Comparison of ENCODE assay signal across 19 cellular contexts in genomic region chr19:19206938-19207337, GRCh38. TPM values are rescaled to one million over a fixed set of nuclear protein-coding genes. Genes with fewer than 3 reads are reported as not detected.
DNase-seq lines count a peak whose midpoint lies in the region; ATAC-seq, FAIRE-seq and TF ChIP-seq lines count a peak whose summit lies in the region.
"Had no signal": no experiment of that assay in that cellular context is flagged by ENCODE, and none has a peak within 500 bp of the region (broad histone marks: within the 10 kb centered on the region; RNA-seq: fewer than 3 reads in every experiment).

No MANE protein-coding gene starts in this region.

- POLR2A ChIA-PET in activated CD8-positive, alpha-beta T cell treated with anti-CD3 and anti-CD28 coated beads, Interleukin-2, amount 10 ng/mL, durations not matched to agents 7 days and 5 days (lab: Charles Lee), result no interaction called here
- POLR2A ChIA-PET in activated CD8-positive, alpha-beta T cell treated with anti-CD3 and anti-CD28 coated beads for 36 hours (lab: Charles Lee), result interaction anchor here (1.7 kb wide), 1 partner anchor 15 kb away, joined by 4 read pairs; the partner anchor contains the start of gene BORCS8
- POLR2A ChIA-PET in H1 (lab: Charles Lee; ENCODE audit: partially characterized antibody), result interaction anchor here (0.7 to 1.4 kb wide), 2 partner anchors 11 to 23 kb away, joined by 3 read pairs; no protein-coding TSS in a partner anchor

- H4K20me1 ChIP-seq in H1 (replicated peaks in 1 of 2; ENCODE audit: control insufficient read depth in 1 of 2, insufficient read depth in 2 of 2, low read length in 2 of 2), result peaks cover 2 to 15% of the 10 kb centered on the region in 2 experiments
- no peaks in the 10 kb centered on the region for H4K20me1 ChIP-seq in osteoblast (ENCODE audit: insufficient read depth, low read length)

- ATAC-seq in activated CD8-positive, alpha-beta T cell treated with anti-CD3 and anti-CD28 coated beads, Interleukin-2, amount 10 ng/mL, durations not matched to agents 7 days and 5 days, result no peak
- ATAC-seq in activated CD8-positive, alpha-beta T cell treated with anti-CD3 and anti-CD28 coated beads for 36 hours, result no peak
- ATAC-seq: HCT116, K562, PC-3 had no signal

- no peak for TF ChIP-seq CTCF in activated CD8-positive, alpha-beta T cell treated with anti-CD3 and anti-CD28 coated beads for 36 hours (IDR thresholded peaks at IDR 0.05)
- no peak for TF ChIP-seq CTCF in H1 (IDR thresholded peaks at IDR 0.05; ENCODE audit: control extremely low read depth in 1 of 3, insufficient read depth in 1 of 3, low read depth in 1 of 3, low read length in 3 of 3)
- TF ChIP-seq CTCF in osteoblast (IDR thresholded peaks at IDR 0.05; ENCODE audit: extremely low read depth, low read depth, low read length), result no peak
- TF ChIP-seq CTCF in stomach (IDR thresholded peaks at IDR 0.05), result no peak

- H2AFZ ChIP-seq in H1 (ENCODE audit: low read length) (no peak overlapping the region), osteoblast (ENCODE audit: low read length) (no peak overlapping the region)

- no peak overlapping the region for H2BK20ac ChIP-seq in H1 (ENCODE audit: low read length)

- TF ChIP-seq EP300 in H1 (IDR thresholded peaks at IDR 0.05; ENCODE audit: borderline replicate concordance in 1 of 2, low read depth in 2 of 2, low read length in 2 of 2), result no peak
- TF ChIP-seq EP300 in stomach (IDR thresholded peaks at IDR 0.05), result no peak

- peaks cover 45% of the 10 kb centered on the region for H3K4me1 Mint-ChIP-seq in activated CD8-positive, alpha-beta T cell treated with anti-CD3 and anti-CD28 coated beads, Interleukin-2, amount 10 ng/mL, durations not matched to agents 7 days and 5 days (ENCODE audit: low read depth)
- peaks cover 21% of the 10 kb centered on the region for H3K4me1 Mint-ChIP-seq in activated CD8-positive, alpha-beta T cell treated with anti-CD3 and anti-CD28 coated beads for 36 hours (ENCODE audit: low read depth)
- H3K4me1 Mint-ChIP-seq in IgD-negative memory B cell, result peaks cover 23 to 24% (median 24%) of the 10 kb centered on the region in 3 donors

- H3K27ac ChIP-seq in H1 (ENCODE audit: low read depth, low read length) (no peak overlapping the region), osteoblast (ENCODE audit: low read depth, low read length) (no peak overlapping the region), stomach (no peak overlapping the region)
- H3K27ac ChIP-seq: C4-2B, SJCRH30 had no signal

- no peak overlapping the region for H2BK5ac ChIP-seq in H1 (ENCODE audit: low read depth, low read length)

- H3K36me3 ChIP-seq in H1 (ENCODE audit: control insufficient read depth in 2 of 4, insufficient read depth in 4 of 4, low read length in 3 of 4) (0 out of 8 replicates have a peak, but pooled peaks cover 0 to under 1% (median 0%) of the 10 kb centered on the region in 4 experiments), osteoblast (ENCODE audit: insufficient read depth, low read length) (no peaks in the 10 kb centered on the region), stomach (peaks cover 0 to 2% (median under 1%) of the 10 kb centered on the region in 4 donors)
- H3K36me3 ChIP-seq: SJCRH30 had no signal

- TF ChIP-seq RAD21 in H1 (IDR thresholded peaks at IDR 0.05 in 1 of 2, conservative IDR thresholded peaks at IDR 0.05 in 1 of 2; ENCODE audit: low read depth in 2 of 2, low read length in 2 of 2), result no peak

- H3K4me2 ChIP-seq in H1 (ENCODE audit: insufficient read depth in 1 of 2, low read depth in 2 of 2, low read length in 2 of 2), result no peak overlapping the region
- no peak overlapping the region for H3K4me2 ChIP-seq in osteoblast (ENCODE audit: insufficient read depth, low read length)

- no peak for FAIRE-seq in H1 (lab: Jason Lieb, UNC)
- FAIRE-seq: K562 had no signal

- no peak overlapping the region for H3K9ac ChIP-seq in H1 (replicated peaks in 1 of 4; ENCODE audit: extremely low read depth in 1 of 4, low read depth in 3 of 4, low read length in 3 of 4)

- H2BK120ac ChIP-seq in H1 (replicated peaks; ENCODE audit: low read depth, low read length), result no peak overlapping the region

- H3K18ac ChIP-seq in H1 (ENCODE audit: extremely low read depth, low read length), result no peak overlapping the region

- H3K23ac ChIP-seq in H1 (ENCODE audit: insufficient read length), result no peak overlapping the region

- H3K4me3 Mint-ChIP-seq in activated CD8-positive, alpha-beta T cell treated with anti-CD3 and anti-CD28 coated beads, Interleukin-2, amount 10 ng/mL, durations not matched to agents 7 days and 5 days, result no peak overlapping the region
- no peak overlapping the region for H3K4me3 Mint-ChIP-seq in activated CD8-positive, alpha-beta T cell treated with anti-CD3 and anti-CD28 coated beads for 36 hours
- peak overlapping the region in 3 of 4 donors; percentile 3 to 37 (median 10) for H3K4me3 Mint-ChIP-seq in IgD-negative memory B cell

- TF ChIP-seq POLR2A in H1 (IDR thresholded peaks at IDR 0.05; ENCODE audit: control extremely low read depth in 1 of 2, low read depth in 2 of 2, low read length in 2 of 2), result no peak
- TF ChIP-seq POLR2A in stomach (IDR thresholded peaks at IDR 0.05), result no peak

- H3K27me3 ChIP-seq in H1 (replicated peaks in 1 of 4; ENCODE audit: control insufficient read depth in 3 of 4, extremely low read depth in 1 of 4, insufficient read depth in 3 of 4, low read length in 3 of 4), result peaks cover 3 to 50% (median 47%) of the 10 kb centered on the region in 4 experiments
- H3K27me3 ChIP-seq in osteoblast (ENCODE audit: insufficient read depth, low read length), result peaks cover 13% of the 10 kb centered on the region
- peaks cover 8 to 61% (median 14%) of the 10 kb centered on the region in 3 donors for H3K27me3 ChIP-seq in stomach

- CTCF ChIA-PET in activated CD8-positive, alpha-beta T cell treated with anti-CD3 and anti-CD28 coated beads, Interleukin-2, amount 10 ng/mL, durations not matched to agents 7 days and 5 days (lab: Charles Lee), result interaction anchor here (3.1 kb wide), 1 partner anchor 18 kb away, joined by 10 read pairs; no protein-coding TSS in a partner anchor
- CTCF ChIA-PET in activated CD8-positive, alpha-beta T cell treated with anti-CD3 and anti-CD28 coated beads for 36 hours (lab: Charles Lee), result no interaction called here
- CTCF ChIA-PET in H1 (lab: Charles Lee; ENCODE audit: partially characterized antibody), result no interaction called here

- no peaks in the 10 kb centered on the region for H3K9me3 Mint-ChIP-seq in activated CD8-positive, alpha-beta T cell treated with anti-CD3 and anti-CD28 coated beads, Interleukin-2, amount 10 ng/mL, durations not matched to agents 7 days and 5 days (ENCODE audit: insufficient read depth)
- H3K9me3 Mint-ChIP-seq in activated CD8-positive, alpha-beta T cell treated with anti-CD3 and anti-CD28 coated beads for 36 hours, result no peaks in the 10 kb centered on the region
- peaks cover 0 to 4% (median 4%) of the 10 kb centered on the region in 3 donors for H3K9me3 Mint-ChIP-seq in IgD-negative memory B cell

- no peak overlapping the region for H3K4ac ChIP-seq in H1 (replicated peaks; ENCODE audit: insufficient read length, low read depth, low read length)

- peaks cover 11% of the 10 kb centered on the region for H3K23me2 ChIP-seq in H1 (ENCODE audit: low read depth, low read length)

- H3K27ac Mint-ChIP-seq in activated CD8-positive, alpha-beta T cell treated with anti-CD3 and anti-CD28 coated beads, Interleukin-2, amount 10 ng/mL, durations not matched to agents 7 days and 5 days, result peak overlapping the region; percentile 67
- H3K27ac Mint-ChIP-seq in activated CD8-positive, alpha-beta T cell treated with anti-CD3 and anti-CD28 coated beads for 36 hours, result no peak overlapping the region
- peak overlapping the region in 1 of 3 donors; percentile 38 for H3K27ac Mint-ChIP-seq in IgD-negative memory B cell

- H3K9me3 ChIP-seq in H1 (ENCODE audit: insufficient read depth in 2 of 2, low read depth in 1 of 2, low read length in 1 of 2), result no peaks in the 10 kb centered on the region
- H3K9me3 ChIP-seq in osteoblast (ENCODE audit: low read depth, low read length), result no peaks in the 10 kb centered on the region
- no peaks in the 10 kb centered on the region for H3K9me3 ChIP-seq in stomach
- H3K9me3 ChIP-seq: SJCRH30 had no signal

- no peak for DNase-seq in activated CD8-positive, alpha-beta T cell treated with anti-CD3 and anti-CD28 coated beads, Interleukin-2, amount 10 ng/mL, durations not matched to agents 7 days and 5 days
- no peak for DNase-seq in activated CD8-positive, alpha-beta T cell treated with anti-CD3 and anti-CD28 coated beads for 36 hours
- DNase-seq in H1 (ENCODE audit: low read depth in 1 of 2, low spot score in 2 of 2), result no peak
- peak; percentile 58 for DNase-seq in osteoblast (ENCODE audit: insufficient read length, low spot score, missing footprints)
- no peak for DNase-seq in DMS153 treated with DMSO at 0.1 percent for 48 hours (lab: John Stamatoyannopoulos, UW; ENCODE audit: unreplicated experiment)
- DNase-seq in stomach, result no peak
- DNase-seq in NCI-H2227 treated with DMSO at 0.1 percent for 48 hours (lab: John Stamatoyannopoulos, UW), result no peak
- DNase-seq: Calu3, DMS79 treated with DMSO at 0.1 percent for 48 hours, NCI-H1930, NCI-H2171, NCI-H82, PC-3, SJCRH30 had no signal

- H3K27me3 Mint-ChIP-seq in activated CD8-positive, alpha-beta T cell treated with anti-CD3 and anti-CD28 coated beads, Interleukin-2, amount 10 ng/mL, durations not matched to agents 7 days and 5 days (ENCODE audit: low read depth), result peaks cover 19% of the 10 kb centered on the region
- peaks cover 10% of the 10 kb centered on the region for H3K27me3 Mint-ChIP-seq in activated CD8-positive, alpha-beta T cell treated with anti-CD3 and anti-CD28 coated beads for 36 hours
- H3K27me3 Mint-ChIP-seq in IgD-negative memory B cell, result peaks cover 18% of the 10 kb centered on the region

- H2BK12ac ChIP-seq in H1 (ENCODE audit: low read depth, low read length), result no peak overlapping the region

- intact Hi-C loops in activated CD8-positive, alpha-beta T cell treated with anti-CD3 and anti-CD28 coated beads for 36 hours (cut with micrococcal nuclease), result no loop called here
- intact Hi-C loops in stomach (cut with DNase I; ENCODE audit: low total_unique reads), result no loop called here

- H3K4me3 ChIP-seq in H1 (ENCODE audit: extremely low read depth in 1 of 4, insufficient read depth in 2 of 4, low read depth in 3 of 4, low read length in 4 of 4) (no peak overlapping the region), osteoblast (ENCODE audit: insufficient read depth, low read length) (no peak overlapping the region), stomach (no peak overlapping the region)
- H3K4me3 ChIP-seq: K562, SJCRH30 had no signal

- H3K79me2 ChIP-seq in H1 (ENCODE audit: control insufficient read depth in 1 of 2, insufficient read depth in 2 of 2, low read length in 2 of 2), result no peaks in the 10 kb centered on the region
- H3K79me2 ChIP-seq in osteoblast (ENCODE audit: insufficient read depth, low read length), result peaks cover 8% of the 10 kb centered on the region

- H3K14ac ChIP-seq in H1 (ENCODE audit: insufficient read length), result no peak overlapping the region

- no peaks in the 10 kb centered on the region; the same call in 1 of the 2 replicates for H3K79me1 ChIP-seq in H1 (ENCODE audit: low read depth, low read length)

- H4K8ac ChIP-seq in H1 (ENCODE audit: extremely low read depth, insufficient read depth, low read length), result no peak overlapping the region; the same call in 1 of the 2 replicates

- no peak overlapping the region for H4K5ac ChIP-seq in H1 (ENCODE audit: insufficient read length, low read depth, low read length)

- 0 out of 2 replicates have a peak overlapping the region, but pooled peaks have one; percentile 13 for H2AK5ac ChIP-seq in H1 (ENCODE audit: low read depth, low read length)

- no peak overlapping the region for H3K56ac ChIP-seq in H1 (replicated peaks; ENCODE audit: insufficient read length, low read depth, low read length)

- WGBS in H1 (ENCODE audit: extremely low coverage in 1 of 2, insufficient coverage in 1 of 2, insufficient read length in 1 of 2, insufficient replicate concordance in 2 of 2, low coverage in 1 of 2, low lambda C conversion rate in 2 of 2, missing lambda C conversion rate in 1 of 2), 2 experiments, result 68% methylated on average over 5 of the region's 5 CpGs; no CpG with 5 or more reads in 1 of the 2 experiments
- WGBS in stomach, 5 donors, result 44 to 53% (median 53%) methylated on average over 5 of the region's 5 CpGs

- H3K4me1 ChIP-seq in H1 (replicated peaks in 1 of 4; ENCODE audit: control insufficient read depth in 3 of 4, insufficient read depth in 4 of 4, low read length in 3 of 4), result peaks cover 0 to 6% (median 2%) of the 10 kb centered on the region in 4 experiments; a peak in 3 of 7 replicates
- peaks cover 11% of the 10 kb centered on the region for H3K4me1 ChIP-seq in osteoblast (ENCODE audit: insufficient read depth, low read length)
- H3K4me1 ChIP-seq in stomach, result peaks cover 7 to 19% (median 14%) of the 10 kb centered on the region in 4 donors
- H3K4me1 ChIP-seq: SJCRH30 had no signal

- H4K91ac ChIP-seq in H1 (replicated peaks; ENCODE audit: insufficient read length, low read length), result no peak overlapping the region

- H3K36me3 Mint-ChIP-seq in activated CD8-positive, alpha-beta T cell treated with anti-CD3 and anti-CD28 coated beads, Interleukin-2, amount 10 ng/mL, durations not matched to agents 7 days and 5 days (ENCODE audit: low read depth), result peaks cover 12% of the 10 kb centered on the region
- peaks cover 13% of the 10 kb centered on the region for H3K36me3 Mint-ChIP-seq in activated CD8-positive, alpha-beta T cell treated with anti-CD3 and anti-CD28 coated beads for 36 hours (ENCODE audit: low read depth)
- H3K36me3 Mint-ChIP-seq in IgD-negative memory B cell, result no peaks in the 10 kb centered on the region

- H2BK15ac ChIP-seq in H1 (ENCODE audit: low read length), result no peak overlapping the region

RNA-seq across cellular contexts. Expression of gene NR2C2AP, which starts 3.7 kb away (rescaled TPM):
- total RNA-seq in activated CD8-positive, alpha-beta T cell treated with anti-CD3 and anti-CD28 coated beads, Interleukin-2, amount 10 ng/mL, durations not matched to agents 7 days and 5 days, result 10 to 100 TPM; 35.6 TPM
- 10 to 100 TPM; 37.8 to 40.0 TPM for total RNA-seq in activated CD8-positive, alpha-beta T cell treated with anti-CD3 and anti-CD28 coated beads for 36 hours
- 37.6 TPM for polyA plus RNA-seq in IgD-negative memory B cell
- total RNA-seq in H1 (2021; fragmentation: NEBNext Ultra II Directional; extraction: Animal tissue kit (Norgen Biotek cat#: 25700)), result 20.5 and 24.9 TPM in 2 replicates
- 16.4 TPM in 2 replicates for polyA plus RNA-seq in H1 (2011; rRNA removed)
- polyA plus RNA-seq in H1 (2011; cell fraction: cytosol; rRNA removed), result 20.5 TPM
- polyA plus RNA-seq in H1 (2011; cell fraction: nucleus; rRNA removed), result 26.2 TPM
- polyA plus RNA-seq in H1 (2012, experiment 1 of 2), result 18.7 to 25.9 TPM (median 23.8 TPM) in 4 replicates
- polyA plus RNA-seq in H1 (2012, experiment 2 of 2), result 27.7 TPM
- polyA plus RNA-seq in H1 (2013, experiment 1 of 2), result 13.6 TPM
- polyA plus RNA-seq in H1 (2013, experiment 2 of 2), result 13.5 TPM
- polyA minus RNA-seq in H1 (2011; rRNA and poly(A)+ RNA removed), result 11.5 and 12.5 TPM in 2 replicates
- 4.9 TPM for polyA minus RNA-seq in H1 (2011; cell fraction: cytosol; rRNA and poly(A)+ RNA removed)
- polyA minus RNA-seq in H1 (2011; cell fraction: nucleus; rRNA and poly(A)+ RNA removed), result 7.6 TPM
- 6.2 and 6.5 TPM in 2 replicates for total RNA-seq in osteoblast
- total RNA-seq in stomach, result 10 to 100 TPM in 1 of 5 donors, 1 to 10 TPM in 1, under 1 TPM in 1, not detected in 2; 0.45 to 14.8 (median 7.7) TPM
- 10 to 100 TPM; 18.2 to 28.9 (median 18.8) TPM for polyA plus RNA-seq in stomach

RNA-seq across cellular contexts. Expression of gene NCAN, which starts 4.8 kb away (rescaled TPM):
- total RNA-seq in activated CD8-positive, alpha-beta T cell treated with anti-CD3 and anti-CD28 coated beads, Interleukin-2, amount 10 ng/mL, durations not matched to agents 7 days and 5 days, result not detected
- not detected for total RNA-seq in activated CD8-positive, alpha-beta T cell treated with anti-CD3 and anti-CD28 coated beads for 36 hours
- polyA plus RNA-seq in IgD-negative memory B cell (not detected), H1 (2011; rRNA removed) (2.7 and 3.6 TPM in 2 replicates), stomach (under 1 TPM in 2 of 3 donors, not detected in 1; 0.05 to 0.06 TPM)
- total RNA-seq in H1 (2021; fragmentation: NEBNext Ultra II Directional; extraction: Animal tissue kit (Norgen Biotek cat#: 25700)), result 2.7 and 2.8 TPM in 2 replicates
- 3.5 TPM for polyA plus RNA-seq in H1 (2011; cell fraction: cytosol; rRNA removed)
- 5.5 TPM for polyA plus RNA-seq in H1 (2011; cell fraction: nucleus; rRNA removed)
- polyA plus RNA-seq in H1 (2012, experiment 1 of 2), result 3.7 to 5.9 TPM (median 5.5 TPM) in 4 replicates
- polyA plus RNA-seq in H1 (2012, experiment 2 of 2), result 4.4 TPM
- polyA plus RNA-seq in H1 (2013, experiment 1 of 2), result 5.1 TPM
- polyA plus RNA-seq in H1 (2013, experiment 2 of 2), result 4.1 TPM
- 3.3 and 4.0 TPM in 2 replicates for polyA minus RNA-seq in H1 (2011; rRNA and poly(A)+ RNA removed)
- polyA minus RNA-seq in H1 (2011; cell fraction: cytosol; rRNA and poly(A)+ RNA removed), result 2.9 TPM
- 3.4 TPM for polyA minus RNA-seq in H1 (2011; cell fraction: nucleus; rRNA and poly(A)+ RNA removed)
- total RNA-seq in osteoblast (under 0.01 TPM in 1 of 2 replicates, not detected in the other), stomach (1 to 10 TPM in 1 of 5 donors, not detected in 4; 1.7 TPM)
- total RNA-seq: A673, Calu3, SJCRH30 had no signal
- polyA plus RNA-seq: K562 had no signal

RNA-seq across cellular contexts. Expression of gene RFXANK, which starts 14.9 kb away (rescaled TPM):
- 10 to 100 TPM; 97.9 to 98.7 TPM for total RNA-seq in activated CD8-positive, alpha-beta T cell treated with anti-CD3 and anti-CD28 coated beads, Interleukin-2, amount 10 ng/mL, durations not matched to agents 7 days and 5 days
- total RNA-seq in activated CD8-positive, alpha-beta T cell treated with anti-CD3 and anti-CD28 coated beads for 36 hours, result 10 to 100 TPM; 61.4 to 68.5 TPM
- polyA plus RNA-seq in IgD-negative memory B cell, result 91.4 TPM
- total RNA-seq in H1 (2021; fragmentation: NEBNext Ultra II Directional; extraction: Animal tissue kit (Norgen Biotek cat#: 25700)), result 72.9 and 77.7 TPM in 2 replicates
- polyA plus RNA-seq in H1 (2011; rRNA removed), result 87.5 and 105 TPM in 2 replicates
- polyA plus RNA-seq in H1 (2011; cell fraction: cytosol; rRNA removed), result 84.1 TPM
- polyA plus RNA-seq in H1 (2011; cell fraction: nucleus; rRNA removed), result 140 TPM
- 71.3 to 123 TPM (median 104 TPM) in 4 replicates for polyA plus RNA-seq in H1 (2012, experiment 1 of 2)
- 156 TPM for polyA plus RNA-seq in H1 (2012, experiment 2 of 2)
- 97.6 TPM for polyA plus RNA-seq in H1 (2013, experiment 1 of 2)
- polyA plus RNA-seq in H1 (2013, experiment 2 of 2), result 103 TPM
- 29.0 and 36.8 TPM in 2 replicates for polyA minus RNA-seq in H1 (2011; rRNA and poly(A)+ RNA removed)
- 32.7 TPM for polyA minus RNA-seq in H1 (2011; cell fraction: cytosol; rRNA and poly(A)+ RNA removed)
- polyA minus RNA-seq in H1 (2011; cell fraction: nucleus; rRNA and poly(A)+ RNA removed), result 47.1 TPM
- 37.4 and 47.4 TPM in 2 replicates for total RNA-seq in osteoblast
- 100 to 1,000 TPM in 2 of 5 donors, 10 to 100 TPM in 3; 17.4 to 112 (median 61.4) TPM for total RNA-seq in stomach
- polyA plus RNA-seq in stomach, result 100 to 1,000 TPM; 121 to 145 (median 136) TPM

RNA-seq across cellular contexts. Expression of gene BORCS8, which starts 15.0 kb away (rescaled TPM):
- total RNA-seq in activated CD8-positive, alpha-beta T cell treated with anti-CD3 and anti-CD28 coated beads, Interleukin-2, amount 10 ng/mL, durations not matched to agents 7 days and 5 days, result 10 to 100 TPM; 22.1 to 25.4 TPM
- total RNA-seq in activated CD8-positive, alpha-beta T cell treated with anti-CD3 and anti-CD28 coated beads for 36 hours, result 10 to 100 TPM; 20.8 to 22.2 TPM
- polyA plus RNA-seq in IgD-negative memory B cell, result 21.6 TPM
- total RNA-seq in H1 (2021; fragmentation: NEBNext Ultra II Directional; extraction: Animal tissue kit (Norgen Biotek cat#: 25700)), result 15.9 and 20.9 TPM in 2 replicates
- polyA plus RNA-seq in H1 (2011; rRNA removed), result 15.0 and 22.9 TPM in 2 replicates
- 15.4 TPM for polyA plus RNA-seq in H1 (2011; cell fraction: cytosol; rRNA removed)
- polyA plus RNA-seq in H1 (2011; cell fraction: nucleus; rRNA removed), result 24.2 TPM
- 11.8 to 16.6 TPM (median 13.8 TPM) in 4 replicates for polyA plus RNA-seq in H1 (2012, experiment 1 of 2)
- 10.5 TPM for polyA plus RNA-seq in H1 (2012, experiment 2 of 2)
- 13.4 TPM for polyA plus RNA-seq in H1 (2013, experiment 1 of 2)
- polyA plus RNA-seq in H1 (2013, experiment 2 of 2), result 13.0 TPM
- 10.8 and 12.8 TPM in 2 replicates for polyA minus RNA-seq in H1 (2011; rRNA and poly(A)+ RNA removed)
- 4.4 TPM for polyA minus RNA-seq in H1 (2011; cell fraction: cytosol; rRNA and poly(A)+ RNA removed)
- 12.4 TPM for polyA minus RNA-seq in H1 (2011; cell fraction: nucleus; rRNA and poly(A)+ RNA removed)
- total RNA-seq in osteoblast, result 16.2 and 17.4 TPM in 2 replicates
- total RNA-seq in stomach, result 10 to 100 TPM in 4 of 5 donors, 1 to 10 TPM in 1; 8.3 to 96.9 (median 27.8) TPM
- polyA plus RNA-seq in stomach, result 10 to 100 TPM; 21.0 to 31.1 (median 28.4) TPM

RNA-seq across cellular contexts. Expression of gene MEF2B, which starts 36.9 kb away (rescaled TPM):
- 1 to 10 TPM; 2.2 to 3.6 TPM for total RNA-seq in activated CD8-positive, alpha-beta T cell treated with anti-CD3 and anti-CD28 coated beads, Interleukin-2, amount 10 ng/mL, durations not matched to agents 7 days and 5 days
- 1 to 10 TPM; 1.4 to 2.6 TPM for total RNA-seq in activated CD8-positive, alpha-beta T cell treated with anti-CD3 and anti-CD28 coated beads for 36 hours
- 1.8 TPM for polyA plus RNA-seq in IgD-negative memory B cell
- 2.8 and 4.1 TPM in 2 replicates for total RNA-seq in H1 (2021; fragmentation: NEBNext Ultra II Directional; extraction: Animal tissue kit (Norgen Biotek cat#: 25700))
- 3.7 and 17.8 TPM in 2 replicates for polyA plus RNA-seq in H1 (2011; rRNA removed)
- polyA plus RNA-seq in H1 (2011; cell fraction: cytosol; rRNA removed), result 8.9 TPM
- polyA plus RNA-seq in H1 (2011; cell fraction: nucleus; rRNA removed), result 17.1 TPM
- 1.4 to 2.8 TPM (median 1.6 TPM) in 4 replicates for polyA plus RNA-seq in H1 (2012, experiment 1 of 2)
- polyA plus RNA-seq in H1 (2012, experiment 2 of 2), result 1.7 TPM
- 1.1 TPM for polyA plus RNA-seq in H1 (2013, experiment 1 of 2)
- 1.5 TPM for polyA plus RNA-seq in H1 (2013, experiment 2 of 2)
- polyA minus RNA-seq in H1 (2011; rRNA and poly(A)+ RNA removed), result 0.76 and 2.1 TPM in 2 replicates
- polyA minus RNA-seq in H1 (2011; cell fraction: cytosol; rRNA and poly(A)+ RNA removed), result not detected
- 1.4 TPM for polyA minus RNA-seq in H1 (2011; cell fraction: nucleus; rRNA and poly(A)+ RNA removed)
- total RNA-seq in osteoblast, result 0.29 and 0.36 TPM in 2 replicates
- 1 to 10 TPM in 1 of 5 donors, not detected in 4; 7.2 TPM for total RNA-seq in stomach
- polyA plus RNA-seq in stomach, result 1 to 10 TPM in 1 of 3 donors, under 1 TPM in 1, not detected in 1; 0.93 to 2.9 TPM
- total RNA-seq: SJCRH30 had no signal

Comparison
In these comparisons a context has a peak if more than half of its experiments do, and no peak if none do; other contexts are left out.
1. H3K4me3 Mint-ChIP-seq: peak in IgD-negative memory B cell (3 of 4); none in activated CD8-positive, alpha-beta T cell treated with anti-CD3 and anti-CD28 coated beads, Interleukin-2, amount 10 ng/mL, durations not matched to agents 7 days and 5 days (single experiment) and activated CD8-positive, alpha-beta T cell treated with anti-CD3 and anti-CD28 coated beads for 36 hours (single experiment).